Comparison of ENCODE assay signal across 1 cellular context in genomic region chr17:60303406-60304099, GRCh38.
TF ChIP-seq lines count a peak whose summit lies in the region.

No MANE protein-coding gene starts in this region.

TF ChIP-seq in K562, 482 proteins besides CTCF, POLR2A, EP300 and RAD21 (continued from another document):
- TF ChIP-seq MLLT1 (IDR thresholded peaks at IDR 0.05) (no peak), ZNF76 (CRISPR knock-in tag; IDR thresholded peaks at IDR 0.05; ENCODE audit: borderline replicate concordance) (no peak), ZNF764 (CRISPR knock-in tag; IDR thresholded peaks at IDR 0.05; ENCODE audit: low read depth) (no peak), CSDE1 (IDR thresholded peaks at IDR 0.05) (0 out of 4 replicates have a peak, but pooled peaks of 1 of the 2 experiments have one; percentile 22), RBM39 (optimal IDR thresholded peaks at IDR 0.05; ENCODE audit: low read depth, low read length) (no peak), NRF1 (conservative IDR thresholded peaks at IDR 0.05 in 1 of 2, IDR thresholded peaks at IDR 0.05 in 1 of 2) (no peak), ZNF644 (tag; IDR thresholded peaks at IDR 0.05; ENCODE audit: low read depth) (no peak), ATF3 (IDR thresholded peaks at IDR 0.05) (peak; percentile 78; the same call in 1 of the 2 replicates), ATF3 (CRISPR knock-in tag; conservative IDR thresholded peaks at IDR 0.05) (no peak)
